Comparison of ENCODE assay signal across 20 cellular contexts in the genomic region with DNA sequence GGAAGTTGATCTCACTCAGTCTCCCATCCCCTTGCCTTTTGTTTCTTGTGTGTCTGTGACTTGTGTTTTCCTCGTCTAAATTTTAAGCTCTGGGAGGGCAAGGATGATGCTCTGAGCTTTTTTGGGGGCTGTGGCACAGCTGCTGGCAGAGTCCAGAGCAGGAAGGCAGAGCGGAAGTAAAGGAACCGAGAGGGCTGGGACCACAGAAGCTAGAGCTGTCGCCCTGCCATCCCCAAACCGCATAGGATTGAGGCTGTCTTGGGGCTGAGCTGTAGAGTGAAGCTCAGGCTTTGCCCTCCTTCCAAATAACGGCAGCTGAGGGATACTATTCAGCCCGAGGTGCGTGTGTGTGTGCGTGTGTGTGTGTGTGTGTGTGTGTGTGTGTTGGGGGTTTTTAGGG. TPM values are rescaled to one million over a fixed set of nuclear protein-coding genes. Genes with fewer than 3 reads are reported as not detected.
"Had no signal": no experiment of that assay in that cellular context is flagged by ENCODE, and none has a peak within 500 bp of the region (broad histone marks: within the 10 kb centered on the region; RNA-seq: fewer than 3 reads in every experiment).

No MANE protein-coding gene starts in this region.

- H3K27ac ChIP-seq: breast epithelium, heart right ventricle, right lobe of liver, suprapubic skin, upper lobe of left lung had no signal

- H3K9me3 ChIP-seq: breast epithelium, heart right ventricle, right lobe of liver, suprapubic skin, upper lobe of left lung had no signal

- H3K36me3 Mint-ChIP-seq: naive thymus-derived CD8-positive, alpha-beta T cell had no signal

- ATAC-seq: activated naive CD8-positive, alpha-beta T cell treated with anti-CD3 and anti-CD28 coated beads, Interleukin-2, amount 50 U/mL, for 24 hours; effector memory CD8-positive, alpha-beta T cell; heart right ventricle; naive thymus-derived CD8-positive, alpha-beta T cell; right lobe of liver had no signal

- H3K4me3 Mint-ChIP-seq: activated naive CD8-positive, alpha-beta T cell treated with anti-CD3 and anti-CD28 coated beads, Interleukin-2, amount 50 U/mL, for 24 hours; activated T-helper 1 cell treated with anti-CD3 and anti-CD28 coated beads, Interleukin-12 subunit alpha, Interleukin-12 subunit beta, Interleukin-2, Interleukin-4 antibody, amounts not matched to agents 30 ng/mL and 10 ng/mL and 1 ng/mL, durations not matched to agents 14 hours and 24 hours and 36 hours; dendritic cell treated with granulocyte-macrophage colony-stimulating factor and Interleukin-4, amounts not matched to agents 40 ng/mL and 50 ng/mL, for 4 days; effector memory CD8-positive, alpha-beta T cell; stimulated activated naive CD8-positive, alpha-beta T cell treated with anti-CD3 and anti-CD28 coated beads, Interleukin-15, Interleukin-2, amounts not matched to agents 100 ng/mL and 50 ng/mL, for 24 hours; T-helper 2 cell treated with Interferon-gamma antibody and Interleukin-4, amounts not matched to agents 5 μg/mL and 100 μg/mL, for 36 hours had no signal

- H3K27ac Mint-ChIP-seq: activated naive CD8-positive, alpha-beta T cell treated with anti-CD3 and anti-CD28 coated beads, Interleukin-2, amount 50 U/mL, for 24 hours; activated T-helper 1 cell treated with anti-CD3 and anti-CD28 coated beads, Interleukin-12 subunit alpha, Interleukin-12 subunit beta, Interleukin-2, Interleukin-4 antibody, amounts not matched to agents 30 ng/mL and 10 ng/mL and 1 ng/mL, durations not matched to agents 14 hours and 24 hours and 36 hours; dendritic cell treated with granulocyte-macrophage colony-stimulating factor and Interleukin-4, amounts not matched to agents 40 ng/mL and 50 ng/mL, for 4 days; effector memory CD8-positive, alpha-beta T cell; naive thymus-derived CD8-positive, alpha-beta T cell; stimulated activated naive CD8-positive, alpha-beta T cell treated with anti-CD3 and anti-CD28 coated beads, Interleukin-15, Interleukin-2, amounts not matched to agents 100 ng/mL and 50 ng/mL, for 24 hours; T-helper 2 cell treated with Interferon-gamma antibody and Interleukin-4, amounts not matched to agents 5 μg/mL and 100 μg/mL, for 36 hours had no signal

- H3K27me3 ChIP-seq: breast epithelium had no signal

- H3K9me3 Mint-ChIP-seq: activated naive CD8-positive, alpha-beta T cell treated with anti-CD3 and anti-CD28 coated beads, Interleukin-2, amount 50 U/mL, for 24 hours; activated T-helper 1 cell treated with anti-CD3 and anti-CD28 coated beads, Interleukin-12 subunit alpha, Interleukin-12 subunit beta, Interleukin-2, Interleukin-4 antibody, amounts not matched to agents 30 ng/mL and 10 ng/mL and 1 ng/mL, durations not matched to agents 14 hours and 24 hours and 36 hours; effector memory CD8-positive, alpha-beta T cell; naive thymus-derived CD8-positive, alpha-beta T cell; stimulated activated naive CD8-positive, alpha-beta T cell treated with anti-CD3 and anti-CD28 coated beads, Interleukin-15, Interleukin-2, amounts not matched to agents 100 ng/mL and 50 ng/mL, for 24 hours; T-helper 2 cell treated with Interferon-gamma antibody and Interleukin-4, amounts not matched to agents 5 μg/mL and 100 μg/mL, for 36 hours had no signal

- H3K4me3 ChIP-seq: breast epithelium, heart right ventricle, lung, right lobe of liver, suprapubic skin, upper lobe of left lung had no signal

- H3K36me3 ChIP-seq: breast epithelium, heart right ventricle, right lobe of liver, suprapubic skin, upper lobe of left lung had no signal

- DNase-seq: activated CD4-positive, alpha-beta T cell treated with anti-CD3 and anti-CD28 coated beads, Interleukin-2, amount 50 U/mL, for 1 hour; activated CD8-positive, alpha-beta memory T cell treated with anti-CD3 and anti-CD28 coated beads for 24 hours; activated naive CD4-positive, alpha-beta T cell; activated naive CD8-positive, alpha-beta T cell treated with anti-CD3 and anti-CD28 coated beads, Interleukin-2, amount 50 U/mL, for 24 hours; aorta; cerebellar nuclear complex; effector memory CD8-positive, alpha-beta T cell; heart right ventricle; naive thymus-derived CD8-positive, alpha-beta T cell; occipital lobe; right lobe of liver; upper lobe of left lung had no signal

RNA-seq across cellular contexts. Expression of a gene that starts 3.8 kb away (rescaled TPM):
- total RNA-seq: activated T-helper 1 cell treated with anti-CD3 and anti-CD28 coated beads, Interleukin-12 subunit alpha, Interleukin-12 subunit beta, Interleukin-2, Interleukin-4 antibody, amounts not matched to agents 30 ng/mL and 10 ng/mL and 1 ng/mL, durations not matched to agents 14 hours and 24 hours and 36 hours; epithelial cell of proximal tubule; naive thymus-derived CD8-positive, alpha-beta T cell had no signal
- polyA plus RNA-seq: naive thymus-derived CD8-positive, alpha-beta T cell had no signal

RNA-seq across cellular contexts. Expression of a gene that starts 8.8 kb away (rescaled TPM):
- total RNA-seq: naive thymus-derived CD8-positive, alpha-beta T cell had no signal
- polyA plus RNA-seq: naive thymus-derived CD8-positive, alpha-beta T cell had no signal
